ENCODE assay signal across 8 cellular contexts in genomic region chr10:99329891-99330674, GRCh38. TPM values are rescaled to one million over a fixed set of nuclear protein-coding genes. Genes with fewer than 3 reads are reported as not detected.
DNase-seq lines count a peak whose midpoint lies in the region; ATAC-seq and TF ChIP-seq lines count a peak whose summit lies in the region.

No MANE protein-coding gene starts in this region.

- peaks cover 12% of the 10 kb centered on the region for H3K4me1 Mint-ChIP-seq in CD8-positive, alpha-beta T cell (ENCODE audit: low read depth)
- no peaks in the 10 kb centered on the region for H3K4me1 Mint-ChIP-seq in central memory CD8-positive, alpha-beta T cell

- no peak for TF ChIP-seq CTCF in CD8-positive, alpha-beta T cell (IDR thresholded peaks at IDR 0.05)
- TF ChIP-seq CTCF in liver (IDR thresholded peaks at IDR 0.05; ENCODE audit: low read depth, low read length, missing input control), result no peak
- no peak for TF ChIP-seq CTCF in thoracic aorta (IDR thresholded peaks at IDR 0.05)

- H3K4me1 ChIP-seq in CD8-positive, alpha-beta T cell (ENCODE audit: insufficient read depth, low read length), result no peaks in the 10 kb centered on the region
- H3K4me1 ChIP-seq in liver (ENCODE audit: control insufficient read depth in 4 of 4, insufficient read depth in 4 of 4, low read length in 3 of 4) (peaks cover 15 to 20% (median 17%) of the 10 kb centered on the region in 4 donors), thoracic aorta (ENCODE audit: control insufficient read depth in 1 of 2, low read depth in 2 of 2) (peaks cover 8 to 10% of the 10 kb centered on the region in 2 donors)

- no peaks in the 10 kb centered on the region for H3K36me3 ChIP-seq in CD8-positive, alpha-beta T cell (ENCODE audit: insufficient read depth, low read length)
- no peaks in the 10 kb centered on the region for H3K36me3 ChIP-seq in liver (ENCODE audit: control insufficient read depth in 4 of 4, insufficient read depth in 3 of 4, low read depth in 1 of 4, low read length in 3 of 4)
- H3K36me3 ChIP-seq in thoracic aorta, result no peaks in the 10 kb centered on the region

- H3K4me3 ChIP-seq in CD8-positive, alpha-beta T cell (ENCODE audit: low read depth, low read length), result peak overlapping the region; percentile 48
- peak overlapping the region in 2 of 3 donors; percentile 54 to 62 for H3K4me3 ChIP-seq in liver (ENCODE audit: low read depth in 1 of 3, low read length in 3 of 3)
- H3K4me3 ChIP-seq in thoracic aorta, result peak overlapping the region; percentile 76

- H3K27me3 Mint-ChIP-seq in CD8-positive, alpha-beta T cell (ENCODE audit: low read depth), result peaks cover 51% of the 10 kb centered on the region
- H3K27me3 Mint-ChIP-seq in central memory CD8-positive, alpha-beta T cell, result peaks cover 60% of the 10 kb centered on the region

- H3K9ac ChIP-seq in liver (ENCODE audit: low read depth in 1 of 2, low read length in 2 of 2), result no peak overlapping the region

- no peak for DNase-seq in CD8-positive, alpha-beta T cell
- DNase-seq in M059J (ENCODE audit: low read depth) (peak; percentile 19), thoracic aorta (ENCODE audit: low spot score) (no peak), NOMO-1 treated with DMSO at 0.1 percent for 48 hours (lab: John Stamatoyannopoulos, UW; ENCODE audit: unreplicated experiment) (no peak)
- DNase-seq in central memory CD8-positive, alpha-beta T cell (ENCODE audit: low spot score in 2 of 2), result no peak

- intact Hi-C loops in CD8-positive, alpha-beta T cell (cut with DNase I, micrococcal nuclease), result no loop called here

- no peak overlapping the region for H3K27ac Mint-ChIP-seq in CD8-positive, alpha-beta T cell
- no peak overlapping the region for H3K27ac Mint-ChIP-seq in central memory CD8-positive, alpha-beta T cell (ENCODE audit: low read depth)

- no peaks in the 10 kb centered on the region for H3K36me3 Mint-ChIP-seq in CD8-positive, alpha-beta T cell
- no peaks in the 10 kb centered on the region for H3K36me3 Mint-ChIP-seq in central memory CD8-positive, alpha-beta T cell (ENCODE audit: insufficient read depth)

- peak overlapping the region; percentile 46 for H3K4me3 Mint-ChIP-seq in CD8-positive, alpha-beta T cell
- H3K4me3 Mint-ChIP-seq in central memory CD8-positive, alpha-beta T cell, result peak overlapping the region; percentile 31

- H3K27me3 ChIP-seq in CD8-positive, alpha-beta T cell (ENCODE audit: insufficient read depth, low read length), result no peaks in the 10 kb centered on the region
- peaks cover 0 to 14% (median under 1%) of the 10 kb centered on the region in 4 donors for H3K27me3 ChIP-seq in liver (ENCODE audit: control insufficient read depth in 4 of 4, insufficient read depth in 4 of 4, low read length in 3 of 4)
- no peaks in the 10 kb centered on the region for H3K27me3 ChIP-seq in thoracic aorta (replicated peaks; ENCODE audit: insufficient read depth)

- H3K27ac ChIP-seq in CD8-positive, alpha-beta T cell (ENCODE audit: low read depth, low read length), result no peak overlapping the region
- H3K27ac ChIP-seq in liver (ENCODE audit: low read depth in 1 of 2, low read length in 2 of 2) (no peak overlapping the region), thoracic aorta (no peak overlapping the region)

- no peak for TF ChIP-seq RAD21 in liver (IDR thresholded peaks at IDR 0.05)

- 3% methylated on average over 84 of the region's 84 CpGs for WGBS in liver

- POLR2A ChIA-PET in CD8-positive, alpha-beta T cell (lab: Charles Lee), result no interaction called here

- peaks cover 2% of the 10 kb centered on the region for H3K9me3 Mint-ChIP-seq in CD8-positive, alpha-beta T cell
- no peaks in the 10 kb centered on the region for H3K9me3 Mint-ChIP-seq in central memory CD8-positive, alpha-beta T cell

- no peak for ATAC-seq in CD8-positive, alpha-beta T cell
- ATAC-seq in GM21381 (IDR thresholded peaks at IDR 0.05; ENCODE audit: unreplicated experiment), result peak; percentile 31
- ATAC-seq in central memory CD8-positive, alpha-beta T cell (replicated peaks; ENCODE audit: extremely low read depth, poor library complexity, severe bottlenecking), result no peak
- no peak for ATAC-seq in thoracic aorta (ENCODE audit: insufficient number of reproducible peaks, low FRiP score, low read depth)
- ATAC-seq in HG03565 (IDR thresholded peaks at IDR 0.05; ENCODE audit: unreplicated experiment), result no peak

- H3K9me3 ChIP-seq in CD8-positive, alpha-beta T cell (ENCODE audit: low read length), result no peaks in the 10 kb centered on the region
- H3K9me3 ChIP-seq in liver (ENCODE audit: control insufficient read depth in 4 of 4, low read length in 3 of 4), result no peaks in the 10 kb centered on the region
- H3K9me3 ChIP-seq in thoracic aorta, result no peaks in the 10 kb centered on the region

- CTCF ChIA-PET in CD8-positive, alpha-beta T cell (lab: Charles Lee), result no interaction called here

TF ChIP-seq in liver, 16 proteins besides CTCF, POLR2A, EP300 and RAD21:
- TF ChIP-seq HNF4G (IDR thresholded peaks at IDR 0.05), result no peak
- TF ChIP-seq, protein P1, sequence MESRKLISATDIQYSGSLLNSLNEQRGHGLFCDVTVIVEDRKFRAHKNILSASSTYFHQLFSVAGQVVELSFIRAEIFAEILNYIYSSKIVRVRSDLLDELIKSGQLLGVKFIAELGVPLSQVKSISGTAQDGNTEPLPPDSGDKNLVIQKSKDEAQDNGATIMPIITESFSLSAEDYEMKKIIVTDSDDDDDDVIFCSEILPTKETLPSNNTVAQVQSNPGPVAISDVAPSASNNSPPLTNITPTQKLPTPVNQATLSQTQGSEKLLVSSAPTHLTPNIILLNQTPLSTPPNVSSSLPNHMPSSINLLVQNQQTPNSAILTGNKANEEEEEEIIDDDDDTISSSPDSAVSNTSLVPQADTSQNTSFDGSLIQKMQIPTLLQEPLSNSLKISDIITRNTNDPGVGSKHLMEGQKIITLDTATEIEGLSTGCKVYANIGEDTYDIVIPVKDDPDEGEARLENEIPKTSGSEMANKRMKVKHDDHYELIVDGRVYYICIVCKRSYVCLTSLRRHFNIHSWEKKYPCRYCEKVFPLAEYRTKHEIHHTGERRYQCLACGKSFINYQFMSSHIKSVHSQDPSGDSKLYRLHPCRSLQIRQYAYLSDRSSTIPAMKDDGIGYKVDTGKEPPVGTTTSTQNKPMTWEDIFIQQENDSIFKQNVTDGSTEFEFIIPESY (IDR thresholded peaks at IDR 0.05), result no peak
- TF ChIP-seq GABPA (IDR thresholded peaks at IDR 0.05 in 1 of 2, conservative IDR thresholded peaks at IDR 0.05 in 1 of 2), result no peak
- TF ChIP-seq, protein P2, sequence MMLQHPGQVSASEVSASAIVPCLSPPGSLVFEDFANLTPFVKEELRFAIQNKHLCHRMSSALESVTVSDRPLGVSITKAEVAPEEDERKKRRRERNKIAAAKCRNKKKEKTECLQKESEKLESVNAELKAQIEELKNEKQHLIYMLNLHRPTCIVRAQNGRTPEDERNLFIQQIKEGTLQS (IDR thresholded peaks at IDR 0.05), result no peak
- TF ChIP-seq RXRA (IDR thresholded peaks at IDR 0.05), result no peak
- no peak for TF ChIP-seq SP1 (IDR thresholded peaks at IDR 0.05)
- no peak for TF ChIP-seq FOXA2 (IDR thresholded peaks at IDR 0.05)
- no peak for TF ChIP-seq HNF4A (conservative IDR thresholded peaks at IDR 0.05)
- TF ChIP-seq YY1 (IDR thresholded peaks at IDR 0.05), result no peak
- TF ChIP-seq REST (IDR thresholded peaks at IDR 0.05), result no peak
- no peak for TF ChIP-seq MAX (IDR thresholded peaks at IDR 0.05)
- TF ChIP-seq EGR1 (IDR thresholded peaks at IDR 0.05; ENCODE audit: low read depth in 2 of 2), result no peak

RNA-seq across cellular contexts. Expression of gene CNNM1, which starts 0.9 kb away (rescaled TPM):
- total RNA-seq in CD8-positive, alpha-beta T cell, result not detected
- total RNA-seq in M059J (2014; rRNA removed; shearing (Covaris generic)), result 1.6 and 2.4 TPM in 2 replicates
- total RNA-seq in liver (under 1 TPM; 0.05 to 0.08 TPM), thoracic aorta (under 1 TPM; 0.35 to 0.68 TPM)
- under 1 TPM; 0.06 to 0.10 TPM for polyA plus RNA-seq in liver
